9 cellular contexts compared by ENCODE assay signal in the genomic region with DNA sequence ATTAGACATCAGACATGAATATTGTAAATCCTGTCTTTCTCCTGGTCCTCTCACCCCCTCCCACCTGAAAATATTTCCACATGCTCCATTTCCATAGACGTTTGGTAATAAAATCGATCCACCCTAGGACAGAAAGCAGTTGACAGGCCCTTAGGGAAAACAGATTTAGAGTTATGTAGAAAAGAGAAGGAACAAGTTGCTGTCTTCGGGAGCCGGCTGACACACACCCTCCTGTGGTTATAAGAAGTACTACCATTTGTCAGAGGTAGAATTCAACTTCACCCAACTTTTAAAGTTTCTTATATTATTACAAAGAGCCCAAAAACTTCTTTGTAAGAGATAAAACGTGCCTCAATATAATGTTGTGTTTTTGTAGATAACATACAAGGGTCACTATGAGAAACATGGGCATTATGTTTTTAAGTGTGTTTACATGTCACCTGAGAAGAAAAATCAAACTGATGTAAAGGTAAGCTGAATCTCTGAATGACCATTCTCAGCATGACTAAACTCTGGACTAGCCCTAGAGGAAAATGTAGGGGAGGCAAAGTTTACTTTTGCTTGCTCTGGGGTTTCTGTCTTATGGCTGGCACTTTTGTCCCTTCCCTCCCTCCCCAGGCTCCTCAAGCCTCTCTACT. TPM values are rescaled to one million over a fixed set of nuclear protein-coding genes. Genes with fewer than 3 reads are reported as not detected.
DNase-seq lines count a peak whose midpoint lies in the region; ATAC-seq, FAIRE-seq and TF ChIP-seq lines count a peak whose summit lies in the region.
"Had no signal": no experiment of that assay in that cellular context is flagged by ENCODE, and none has a peak within 500 bp of the region (broad histone marks: within the 10 kb centered on the region; RNA-seq: fewer than 3 reads in every experiment).

No MANE protein-coding gene starts in this region.

- H3K36me3 ChIP-seq in SK-N-SH (replicated peaks in 1 of 2; ENCODE audit: control insufficient read depth in 1 of 2, insufficient read depth in 2 of 2, low read length in 1 of 2): no peaks in the 10 kb centered on the region
- H3K36me3 ChIP-seq in pancreas: no peaks in the 10 kb centered on the region

- ATAC-seq in HG03103 (IDR thresholded peaks at IDR 0.05; ENCODE audit: low read depth, unreplicated experiment) (peak; percentile 65), pancreas (peak in 3 of 4 donors; percentile 78 to 83 (median 83))

- H2AFZ ChIP-seq in SK-N-SH (ENCODE audit: low read depth): no peak overlapping the region

- H3K4me2 ChIP-seq in SK-N-SH: no peak overlapping the region

- intact Hi-C loops in pancreas (cut with DNase I): loop anchor here in 1 of 3 donors (10.0 kb wide), 1 partner anchor 155 kb away; no protein-coding TSS in a partner anchor

- peaks cover 0 to 9% of the 10 kb centered on the region in 2 experiments; a peak in 1 of 4 replicates for H3K4me1 ChIP-seq in SK-N-SH (ENCODE audit: control insufficient read depth in 1 of 2, insufficient read depth in 2 of 2, low read depth in 1 of 2, low read length in 1 of 2)
- H3K4me1 ChIP-seq in pancreas: no peaks in the 10 kb centered on the region

- 4% methylated on average over 5 of the region's 5 CpGs for WGBS in SK-N-SH (ENCODE audit: low lambda C conversion rate)
- WGBS in pancreas, 2 donors: 0 to 1% methylated on average over 5 of the region's 5 CpGs

- peaks cover 4% of the 10 kb centered on the region for H3F3A ChIP-seq in SK-N-SH (replicated peaks; ENCODE audit: insufficient read depth)

- CTCF ChIA-PET in SK-N-SH (lab: Yijun Ruan, JAX): interaction anchor here (0.6 to 5.0 kb wide), 31 partner anchors 9 to 475 kb away, joined by 3 to 51 read pairs (median 4); no protein-coding TSS in a partner anchor

- H3K9me3 ChIP-seq in SK-N-SH (no peaks in the 10 kb centered on the region), pancreas (no peaks in the 10 kb centered on the region)

- TF ChIP-seq EP300 in SK-N-SH (IDR thresholded peaks at IDR 0.05; ENCODE audit: borderline replicate concordance in 1 of 2, low read depth in 1 of 2, low read length in 1 of 2): no peak

- H3K79me2 ChIP-seq in SK-N-SH (ENCODE audit: insufficient read depth): no peaks in the 10 kb centered on the region

- H3K27ac ChIP-seq in 22Rv1: no peak overlapping the region
- H3K27ac ChIP-seq in SK-N-SH (ENCODE audit: low read depth in 2 of 2, low read length in 1 of 2): no peak overlapping the region
- no peak overlapping the region for H3K27ac ChIP-seq in pancreas
- H3K27ac ChIP-seq: epithelial cell of prostate had no signal

- no peaks in the 10 kb centered on the region for H4K20me1 ChIP-seq in SK-N-SH (ENCODE audit: insufficient read depth)

- peak; percentile 83 for FAIRE-seq in G401.6 (lab: Jason Lieb, UNC)
- peak; percentile 82 for FAIRE-seq in pancreas (lab: Jason Lieb, UNC)

- POLR2A ChIA-PET in SK-N-SH (lab: Yijun Ruan, JAX): no interaction called here

- H3K27me3 ChIP-seq in SK-N-SH (ENCODE audit: insufficient read depth): no peaks in the 10 kb centered on the region
- H3K27me3 ChIP-seq in pancreas: no peaks in the 10 kb centered on the region

- peak; percentile 85 for TF ChIP-seq CTCF in 22Rv1 (IDR thresholded peaks at IDR 0.05)
- peak; percentile 75 for TF ChIP-seq CTCF in SK-N-SH (IDR thresholded peaks at IDR 0.05)
- TF ChIP-seq CTCF in fibroblast of the aortic adventitia (IDR thresholded peaks at IDR 0.05; ENCODE audit: insufficient read depth, low read length): peak; percentile 82
- peak; percentile 31 to 65 (median 54) for TF ChIP-seq CTCF in pancreas (IDR thresholded peaks at IDR 0.05)

- no peak for DNase-seq in SK-N-SH
- peak; percentile 61 for DNase-seq in fibroblast of the aortic adventitia (ENCODE audit: low read depth)
- DNase-seq in pancreas: peak in 1 of 6 donors; percentile 22
- DNase-seq in NCI-H1930 (lab: John Stamatoyannopoulos, UW): no peak
- no peak for DNase-seq in T-helper 9 cell

- no peak overlapping the region for H3K4me3 ChIP-seq in SK-N-SH (ENCODE audit: low read depth in 2 of 2, low read length in 1 of 2)
- H3K4me3 ChIP-seq in fibroblast of the aortic adventitia (ENCODE audit: low read depth, low read length): no peak overlapping the region
- no peak overlapping the region for H3K4me3 ChIP-seq in pancreas

- peak; percentile 76 for TF ChIP-seq RAD21 in SK-N-SH (IDR thresholded peaks at IDR 0.05; ENCODE audit: low read length)

- no peak overlapping the region for H3K9ac ChIP-seq in SK-N-SH

- no peaks in the 10 kb centered on the region for H3K9me2 ChIP-seq in SK-N-SH

TF ChIP-seq in SK-N-SH, 30 proteins besides CTCF, POLR2A, EP300 and RAD21:
- TF ChIP-seq SMC3 (IDR thresholded peaks at IDR 0.05; ENCODE audit: low read depth, low read length): peak; percentile 75
- no peak for TF ChIP-seq NRF1 (IDR thresholded peaks at IDR 0.05; ENCODE audit: low read depth, low read length)

RNA-seq across cellular contexts. Expression of a gene that starts 6.7 kb away (rescaled TPM):
- polyA plus RNA-seq in SK-N-SH (2012; rRNA removed) (not detected in 2 replicates), pancreas (not detected)
- polyA plus RNA-seq in SK-N-SH (2012; cell fraction: cytosol; rRNA removed): not detected in 2 replicates
- not detected in 2 replicates for polyA plus RNA-seq in SK-N-SH (2012; cell fraction: nucleus; rRNA removed)
- total RNA-seq in fibroblast of the aortic adventitia (ENCODE audit: low replicate concordance) (not detected in 2 replicates), pancreas (not detected)

RNA-seq across cellular contexts. Expression of a gene that starts 40.1 kb away (rescaled TPM):
- not detected in 2 replicates for polyA plus RNA-seq in SK-N-SH (2012; rRNA removed)
- polyA plus RNA-seq in SK-N-SH (2012; cell fraction: cytosol; rRNA removed): not detected in 2 replicates
- not detected in 2 replicates for polyA plus RNA-seq in SK-N-SH (2012; cell fraction: nucleus; rRNA removed)
- total RNA-seq in fibroblast of the aortic adventitia (ENCODE audit: low replicate concordance): not detected in 2 replicates
- under 1 TPM in 1 of 6 donors, not detected in 5; 0.37 TPM for total RNA-seq in pancreas
- polyA plus RNA-seq in pancreas: not detected
